In the genomic region with DNA sequence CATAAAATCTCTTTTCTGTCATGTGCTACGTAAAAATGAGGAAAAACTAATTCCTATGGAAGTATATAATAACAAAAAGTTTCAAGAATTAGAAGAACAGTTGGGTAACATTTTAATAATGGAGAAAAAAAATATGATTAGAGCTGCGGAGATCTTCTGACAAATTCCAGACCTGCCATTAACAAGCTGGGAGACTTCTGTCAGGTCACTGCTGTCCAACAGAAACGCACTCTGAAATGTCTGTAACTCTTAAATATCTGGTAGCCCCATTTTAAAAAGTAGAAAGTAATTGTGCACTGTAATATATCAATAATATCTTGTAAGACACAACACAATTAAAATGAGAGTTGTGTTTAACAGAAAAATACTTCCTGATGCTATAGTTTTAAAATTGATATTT, we compare ENCODE assay signal across 22 cellular contexts. TPM values are rescaled to one million over a fixed set of nuclear protein-coding genes. Genes with fewer than 3 reads are reported as not detected.
DNase-seq lines count a peak whose midpoint lies in the region; ATAC-seq and TF ChIP-seq lines count a peak whose summit lies in the region.
"Had no signal": no experiment of that assay in that cellular context is flagged by ENCODE, and none has a peak within 500 bp of the region (broad histone marks: within the 10 kb centered on the region; RNA-seq: fewer than 3 reads in every experiment).

No MANE protein-coding gene starts in this region.

- H3K4me1 ChIP-seq in left ventricle myocardium inferior (peaks cover 65% of the 10 kb centered on the region), heart right ventricle (peaks cover 5 to 58% (median 31%) of the 10 kb centered on the region in 9 donors), HEK293 (ENCODE audit: control insufficient read depth, insufficient read depth, low read length) (no peaks in the 10 kb centered on the region; the same call in 1 of the 2 replicates), OCI-LY7 (ENCODE audit: insufficient read depth, low read length, poor library complexity, severe bottlenecking) (peaks cover 47% of the 10 kb centered on the region)
- H3K4me1 ChIP-seq: A549, BLaER1 had no signal

- peaks cover 5% of the 10 kb centered on the region for H3K27me3 Mint-ChIP-seq in activated CD4-positive, alpha-beta T cell treated with anti-CD3 and anti-CD28 coated beads, Interleukin-2, amount 10 ng/mL, durations not matched to agents 7 days and 5 days
- H3K27me3 Mint-ChIP-seq: CD4-positive, CD25-positive, alpha-beta regulatory T cell had no signal

- no peaks in the 10 kb centered on the region; the same call in 1 of the 2 replicates for H4K20me1 ChIP-seq in OCI-LY7 (ENCODE audit: insufficient read depth, low read length)

- CTCF ChIA-PET in HEK293 (lab: Yijun Ruan, JAX), result interaction anchor here (0.9 kb wide), 1 partner anchor 32 kb away, joined by 4 read pairs; no protein-coding TSS in a partner anchor
- CTCF ChIA-PET in OCI-LY7 (lab: Charles Lee; ENCODE audit: unreplicated experiment), result interaction anchor here (1.0 kb wide), 1 partner anchor 14 kb away, joined by 3 read pairs; no protein-coding TSS in a partner anchor
- CTCF ChIA-PET in activated CD4-positive, alpha-beta T cell treated with anti-CD3 and anti-CD28 coated beads, Interleukin-2, amount 10 ng/mL, durations not matched to agents 7 days and 5 days (lab: Charles Lee), result no interaction called here

- no peaks in the 10 kb centered on the region for H3K27me3 ChIP-seq in left ventricle myocardium inferior (ENCODE audit: low read depth)
- H3K27me3 ChIP-seq in heart right ventricle, result no peaks in the 10 kb centered on the region
- H3K27me3 ChIP-seq in brain microvascular endothelial cell (replicated peaks), result no peaks in the 10 kb centered on the region
- H3K27me3 ChIP-seq: BLaER1 had no signal

- in situ Hi-C loops in brain microvascular endothelial cell (cut with HindIII; ENCODE audit: low pct_ligation_motif_present, low sequenced_read_pairs), result no loop called here

- no peak overlapping the region for H3K4me2 ChIP-seq in OCI-LY7 (ENCODE audit: low read length)
- H3K4me2 ChIP-seq: A549, BLaER1 had no signal

- H3K9me3 Mint-ChIP-seq in activated CD4-positive, alpha-beta T cell treated with anti-CD3 and anti-CD28 coated beads, Interleukin-2, amount 10 ng/mL, durations not matched to agents 7 days and 5 days, result no peaks in the 10 kb centered on the region
- H3K9me3 Mint-ChIP-seq: CD8-positive, alpha-beta T cell had no signal

- WGBS in heart right ventricle, 2 donors, result 40 to 65% methylated on average over 3 of the region's 3 CpGs

- H3K9me2 ChIP-seq in OCI-LY7 (ENCODE audit: insufficient read depth, low read length), result no peaks in the 10 kb centered on the region

- peaks cover 93% of the 10 kb centered on the region for H3K79me2 ChIP-seq in OCI-LY7 (ENCODE audit: insufficient read depth, low read depth, low read length)

- DNase-seq in left ventricle myocardium inferior (no peak), heart right ventricle (no peak), OCI-LY7 (ENCODE audit: low spot score) (no peak), brain microvascular endothelial cell (no peak), NCI-H2227 treated with DMSO at 0.1 percent for 48 hours (lab: John Stamatoyannopoulos, UW) (no peak)
- no peak for DNase-seq in activated CD4-positive, alpha-beta T cell treated with anti-CD3 and anti-CD28 coated beads, Interleukin-2, amount 10 ng/mL, durations not matched to agents 7 days and 5 days
- DNase-seq: 8988T; CD4-positive, CD25-positive, alpha-beta regulatory T cell; CD8-positive, alpha-beta T cell; DMS 273 treated with DMSO at 0.1 percent for 48 hours; DMS79; EL; GDM1; GM23248; H7; HCEC 1CT had no signal

- TF ChIP-seq CTCF in left ventricle myocardium inferior (IDR thresholded peaks at IDR 0.05; ENCODE audit: borderline replicate concordance) (no peak), heart right ventricle (IDR thresholded peaks at IDR 0.05) (no peak), HEK293 (tag by site-specific recombination; IDR thresholded peaks at IDR 0.05) (no peak), OCI-LY7 (conservative IDR thresholded peaks at IDR 0.05; ENCODE audit: low read length) (no peak), brain microvascular endothelial cell (IDR thresholded peaks at IDR 0.05; ENCODE audit: low read depth, low read length, missing control alignments) (no peak)

- H3K4me3 ChIP-seq in left ventricle myocardium inferior (no peak overlapping the region), heart right ventricle (no peak overlapping the region), HEK293 (ENCODE audit: low read depth, low read length) (no peak overlapping the region), OCI-LY7 (ENCODE audit: low read depth, low read length, poor library complexity, severe bottlenecking) (no peak overlapping the region), brain microvascular endothelial cell (ENCODE audit: low read depth, low read length) (no peak overlapping the region)
- H3K4me3 ChIP-seq: A549, BLaER1, GM12878, GM23248 had no signal

- no TSS peak for BruUV-seq in OCI-LY7 (replicated peaks; lab: Mats Ljungman, UMichigan)

- ATAC-seq in heart right ventricle, result no peak
- peak; percentile 32; the same call in 1 of the 3 replicates for ATAC-seq in SK-N-SH treated with all-trans-retinoic acid at 6 μM for 48 hours
- ATAC-seq: A549; CD8-positive, alpha-beta T cell; GM12878 had no signal

- H3K9me3 ChIP-seq in left ventricle myocardium inferior (replicated peaks) (no peaks in the 10 kb centered on the region), heart right ventricle (no peaks in the 10 kb centered on the region), HEK293 (ENCODE audit: control insufficient read depth, insufficient read depth, low read depth, low read length) (no peaks in the 10 kb centered on the region), OCI-LY7 (ENCODE audit: low read length) (no peaks in the 10 kb centered on the region)
- H3K9me3 ChIP-seq: A549 had no signal

- H3K27ac Mint-ChIP-seq in activated CD4-positive, alpha-beta T cell treated with anti-CD3 and anti-CD28 coated beads, Interleukin-2, amount 10 ng/mL, durations not matched to agents 7 days and 5 days, result no peak overlapping the region
- H3K27ac Mint-ChIP-seq: CD4-positive, CD25-positive, alpha-beta regulatory T cell; CD8-positive, alpha-beta T cell had no signal

- H3K36me3 ChIP-seq in left ventricle myocardium inferior (no peaks in the 10 kb centered on the region), heart right ventricle (no peaks in the 10 kb centered on the region), HEK293 (ENCODE audit: control insufficient read depth in 2 of 2, insufficient read depth in 1 of 2, low read length in 2 of 2) (peaks cover 0 to 5% of the 10 kb centered on the region in 2 experiments; a peak in 1 of 3 replicates), OCI-LY7 (ENCODE audit: insufficient read depth, low read length) (peaks cover 10% of the 10 kb centered on the region), brain microvascular endothelial cell (replicated peaks) (no peaks in the 10 kb centered on the region)

- intact Hi-C loops in left ventricle myocardium inferior (cut with micrococcal nuclease), result no loop called here
- intact Hi-C loops in heart right ventricle (cut with DNase I), result no loop called here
- intact Hi-C loops in OCI-LY7 (cut with micrococcal nuclease; ENCODE audit: unreplicated experiment), result no loop called here

- no peak overlapping the region for H2AFZ ChIP-seq in OCI-LY7 (ENCODE audit: low read length)
- H2AFZ ChIP-seq: GM23248 had no signal

- POLR2A ChIA-PET in HEK293 (lab: Yijun Ruan, JAX) (no interaction called here), OCI-LY7 (lab: Charles Lee) (interaction anchor here (0.8 to 3.6 kb wide), 7 partner anchors 9 to 344 kb away, joined by 3 to 17 read pairs (median 3); a partner anchor contains a TSS)
- POLR2A ChIA-PET in activated CD4-positive, alpha-beta T cell treated with anti-CD3 and anti-CD28 coated beads, Interleukin-2, amount 10 ng/mL, durations not matched to agents 7 days and 5 days (lab: Charles Lee), result no interaction called here

- peak overlapping the region; percentile 34 for H3K27ac ChIP-seq in left ventricle myocardium inferior (replicated peaks)
- peak overlapping the region in 3 of 10 donors; percentile 3 to 18 (median 5) for H3K27ac ChIP-seq in heart right ventricle
- H3K27ac ChIP-seq in HEK293 (ENCODE audit: extremely low read depth, low read depth, low read length), result no peak overlapping the region
- H3K27ac ChIP-seq in OCI-LY7 (ENCODE audit: low read depth, low read length, poor library complexity, severe bottlenecking), result peak overlapping the region; percentile 49
- no peak overlapping the region for H3K27ac ChIP-seq in brain microvascular endothelial cell
- H3K27ac ChIP-seq: A549, BLaER1, C4-2B had no signal

- H3K36me3 Mint-ChIP-seq in activated CD4-positive, alpha-beta T cell treated with anti-CD3 and anti-CD28 coated beads, Interleukin-2, amount 10 ng/mL, durations not matched to agents 7 days and 5 days (ENCODE audit: low read depth), result no peaks in the 10 kb centered on the region
- H3K36me3 Mint-ChIP-seq: CD4-positive, CD25-positive, alpha-beta regulatory T cell; CD8-positive, alpha-beta T cell had no signal

- no peak overlapping the region for H3K4me3 Mint-ChIP-seq in activated CD4-positive, alpha-beta T cell treated with anti-CD3 and anti-CD28 coated beads, Interleukin-2, amount 10 ng/mL, durations not matched to agents 7 days and 5 days
- H3K4me3 Mint-ChIP-seq: CD4-positive, CD25-positive, alpha-beta regulatory T cell; CD8-positive, alpha-beta T cell had no signal

- H3K4me1 Mint-ChIP-seq in activated CD4-positive, alpha-beta T cell treated with anti-CD3 and anti-CD28 coated beads, Interleukin-2, amount 10 ng/mL, durations not matched to agents 7 days and 5 days, result no peaks in the 10 kb centered on the region
- H3K4me1 Mint-ChIP-seq: CD4-positive, CD25-positive, alpha-beta regulatory T cell had no signal

TF ChIP-seq in SK-N-SH treated with all-trans-retinoic acid at 6 μM for 48 hours, 23 proteins besides CTCF, POLR2A, EP300 and RAD21 (continues in another document):
- TF ChIP-seq ZFP30 (CRISPR knock-in tag; IDR thresholded peaks at IDR 0.05), result no peak
- peak; percentile 48 for TF ChIP-seq TCF4 (CRISPR knock-in tag; IDR thresholded peaks at IDR 0.05; ENCODE audit: borderline replicate concordance)
- peak; percentile 51 for TF ChIP-seq ISL1 (CRISPR knock-in tag; IDR thresholded peaks at IDR 0.05)

RNA-seq across cellular contexts. Expression of a gene that starts 15.7 kb away (rescaled TPM):
- total RNA-seq in left ventricle myocardium inferior, result 74.8 TPM
- total RNA-seq in heart right ventricle, result 100 to 1,000 TPM in 1 of 10 donors, 10 to 100 TPM in 9; 56.6 to 103 (median 77.3) TPM
- 10 to 100 TPM; 18.8 to 38.0 TPM for polyA plus RNA-seq in heart right ventricle
- 31.2 and 42.6 TPM in 2 replicates for total RNA-seq in OCI-LY7 (2014; rRNA removed; shearing (Covaris generic))
- 42.8 and 46.6 TPM in 2 replicates for total RNA-seq in OCI-LY7 (2022)
- total RNA-seq in activated CD4-positive, alpha-beta T cell treated with anti-CD3 and anti-CD28 coated beads, Interleukin-2, amount 10 ng/mL, durations not matched to agents 7 days and 5 days, result 1 to 10 TPM; 1.6 to 1.7 TPM
- polyA plus RNA-seq: CD4-positive, CD25-positive, alpha-beta regulatory T cell had no signal

Comparison
In these comparisons a context has a peak if more than half of its experiments do, and no peak if none do; other contexts are left out.
1. H3K27ac ChIP-seq: peak in left ventricle myocardium inferior (single experiment) and OCI-LY7 (single experiment); none in HEK293 (single experiment) and brain microvascular endothelial cell (single experiment).
2. RNA of a gene that starts 15.7 kb away (total RNA-seq): 56.6 to 103 TPM in heart right ventricle, 74.8 TPM in left ventricle myocardium inferior (single experiment) and 31.2 to 46.6 TPM in OCI-LY7; 1.6 to 1.7 TPM in activated CD4-positive, alpha-beta T cell treated with anti-CD3 and anti-CD28 coated beads, Interleukin-2, amount 10 ng/mL, durations not matched to agents 7 days and 5 days; every median in the first group is over 10 times any median in the second.